11 cellular contexts compared by ENCODE assay signal in genomic region chr11:3939211-3939610, GRCh38.
DNase-seq lines count a peak whose midpoint lies in the region; ATAC-seq, FAIRE-seq and TF ChIP-seq lines count a peak whose summit lies in the region.
"Had no signal": no experiment of that assay in that cellular context is flagged by ENCODE, and none has a peak within 500 bp of the region (broad histone marks: within the 10 kb centered on the region; RNA-seq: fewer than 3 reads in every experiment).

No MANE protein-coding gene starts in this region.

- no peaks in the 10 kb centered on the region for H3K27me3 ChIP-seq in SJSA1 (replicated peaks)
- H3K27me3 ChIP-seq: MG63 had no signal

- H3K4me3 Mint-ChIP-seq in stimulated activated memory B cell treated with anti-CD40 and anti-IgM and Interleukin-4, amounts not matched to agents 10 μg/mL and 1 μg/mL and 100 μg/mL, for 72 hours = no peak overlapping the region
- no peak overlapping the region for H3K4me3 Mint-ChIP-seq in glutamatergic neuron (ENCODE audit: unreplicated experiment)

- H3K36me3 ChIP-seq in SJSA1 = no peaks in the 10 kb centered on the region
- H3K36me3 ChIP-seq: MG63, thoracic aorta had no signal

- TF ChIP-seq POLR2A in GM12891 (IDR thresholded peaks at IDR 0.05; ENCODE audit: low read depth, low read length) = no peak

- peaks cover 34% of the 10 kb centered on the region for H3K4me1 ChIP-seq in SJSA1 (replicated peaks)

- no peak overlapping the region for H3K27ac Mint-ChIP-seq in stimulated activated memory B cell treated with anti-CD40 and anti-IgM and Interleukin-4, amounts not matched to agents 10 μg/mL and 1 μg/mL and 100 μg/mL, for 72 hours
- no peak overlapping the region for H3K27ac Mint-ChIP-seq in glutamatergic neuron (ENCODE audit: unreplicated experiment)
- H3K27ac Mint-ChIP-seq: activated T-helper 2 cell treated with anti-CD3 and anti-CD28 coated beads, Interferon-gamma antibody, Interleukin-2, Interleukin-4, amounts not matched to agents 10 μg/mL and 5 μg/mL and 100 μg/mL, durations not matched to agents 14 hours and 24 hours and 36 hours had no signal

- H3K4me3 ChIP-seq in SJSA1 (no peak overlapping the region), fibroblast of pulmonary artery (replicated peaks; ENCODE audit: low read depth, low read length) (no peak overlapping the region)
- H3K4me3 ChIP-seq: MG63, thoracic aorta had no signal

- H3K9me3 ChIP-seq in SJSA1 (replicated peaks) = no peaks in the 10 kb centered on the region
- H3K9me3 ChIP-seq: MG63, thoracic aorta had no signal

- no peak for DNase-seq in GM12891 (ENCODE audit: insufficient read length, low spot score)
- peak in 1 of 2 experiments; percentile 77 for DNase-seq in SJSA1 (ENCODE audit: low read depth in 1 of 2, low spot score in 2 of 2)
- peak; percentile 79 for DNase-seq in fibroblast of pulmonary artery (ENCODE audit: low read depth)
- DNase-seq in glutamatergic neuron = no peak
- DNase-seq in GOT3 (lab: John Stamatoyannopoulos, UW) = no peak
- DNase-seq in NCI-H526 treated with DMSO at 0.1 percent for 48 hours (lab: John Stamatoyannopoulos, UW) = no peak
- DNase-seq: MG63, T1000 had no signal

- H3K27me3 Mint-ChIP-seq in stimulated activated memory B cell treated with anti-CD40 and anti-IgM and Interleukin-4, amounts not matched to agents 10 μg/mL and 1 μg/mL and 100 μg/mL, for 72 hours = no peaks in the 10 kb centered on the region
- H3K27me3 Mint-ChIP-seq in glutamatergic neuron (ENCODE audit: unreplicated experiment) = peaks cover 3% of the 10 kb centered on the region

- peaks cover 9% of the 10 kb centered on the region for H3K36me3 Mint-ChIP-seq in stimulated activated memory B cell treated with anti-CD40 and anti-IgM and Interleukin-4, amounts not matched to agents 10 μg/mL and 1 μg/mL and 100 μg/mL, for 72 hours
- no peaks in the 10 kb centered on the region for H3K36me3 Mint-ChIP-seq in glutamatergic neuron (ENCODE audit: unreplicated experiment)

- no peak for TF ChIP-seq CTCF in fibroblast of pulmonary artery (IDR thresholded peaks at IDR 0.05; ENCODE audit: low read length, missing control alignments)
- TF ChIP-seq CTCF in glutamatergic neuron (IDR thresholded peaks at IDR 0.05; ENCODE audit: partially characterized antibody, unreplicated experiment) = no peak

- peak; percentile 59 for ATAC-seq in stimulated activated memory B cell treated with anti-CD40 and anti-IgM and Interleukin-4, amounts not matched to agents 10 μg/mL and 1 μg/mL and 100 μg/mL, for 72 hours

- no peaks in the 10 kb centered on the region for H3K9me3 Mint-ChIP-seq in stimulated activated memory B cell treated with anti-CD40 and anti-IgM and Interleukin-4, amounts not matched to agents 10 μg/mL and 1 μg/mL and 100 μg/mL, for 72 hours
- no peaks in the 10 kb centered on the region for H3K9me3 Mint-ChIP-seq in glutamatergic neuron (ENCODE audit: unreplicated experiment)
- H3K9me3 Mint-ChIP-seq: activated T-helper 2 cell treated with anti-CD3 and anti-CD28 coated beads, Interferon-gamma antibody, Interleukin-2, Interleukin-4, amounts not matched to agents 10 μg/mL and 5 μg/mL and 100 μg/mL, durations not matched to agents 14 hours and 24 hours and 36 hours had no signal

- peaks cover 67% of the 10 kb centered on the region for H3K4me1 Mint-ChIP-seq in stimulated activated memory B cell treated with anti-CD40 and anti-IgM and Interleukin-4, amounts not matched to agents 10 μg/mL and 1 μg/mL and 100 μg/mL, for 72 hours
- H3K4me1 Mint-ChIP-seq in glutamatergic neuron (ENCODE audit: low read depth, unreplicated experiment) = peaks cover 1% of the 10 kb centered on the region

- FAIRE-seq in GM12891 (lab: Jason Lieb, UNC) = no peak

- H3K27ac ChIP-seq in SJSA1 = peak overlapping the region; percentile 78
- H3K27ac ChIP-seq: thoracic aorta had no signal

TF ChIP-seq in GM12891, 5 proteins besides CTCF, POLR2A, EP300 and RAD21:
- no peak for TF ChIP-seq TAF1 (IDR thresholded peaks at IDR 0.05; ENCODE audit: low read depth, low read length)
- TF ChIP-seq SPI1 (IDR thresholded peaks at IDR 0.05; ENCODE audit: low read depth, low read length) = peak; percentile 68
